In genomic region chr19:53659292-53659691, GRCh38 we compare ENCODE assay signal across 11 cellular contexts. TPM values are rescaled to one million over a fixed set of nuclear protein-coding genes. Genes with fewer than 3 reads are reported as not detected.
DNase-seq lines count a peak whose midpoint lies in the region; TF ChIP-seq lines count a peak whose summit lies in the region.
"Had no signal": no experiment of that assay in that cellular context is flagged by ENCODE, and none has a peak within 500 bp of the region (broad histone marks: within the 10 kb centered on the region; RNA-seq: fewer than 3 reads in every experiment).

No MANE protein-coding gene starts in this region.

- H3K4me1 ChIP-seq in OCI-LY7 (ENCODE audit: insufficient read depth, low read length, poor library complexity, severe bottlenecking), result no peaks in the 10 kb centered on the region
- peaks cover 5% of the 10 kb centered on the region for H3K4me1 ChIP-seq in left ventricle myocardium inferior
- no peaks in the 10 kb centered on the region for H3K4me1 ChIP-seq in esophagus squamous epithelium
- H3K4me1 ChIP-seq: A549 had no signal

- DNase-seq in DMS 273 (lab: John Stamatoyannopoulos, UW; ENCODE audit: unreplicated experiment), result peak; percentile 47
- no peak for DNase-seq in DMS 273 treated with DMSO at 0.1 percent for 48 hours (lab: John Stamatoyannopoulos, UW)
- DNase-seq in OCI-LY7 (ENCODE audit: low spot score), result no peak
- DNase-seq in left ventricle myocardium inferior, result no peak
- peak; percentile 64 for DNase-seq in putamen (ENCODE audit: low spot score)
- no peak for DNase-seq in T1000 (lab: John Stamatoyannopoulos, UW)
- no peak for DNase-seq in esophagus squamous epithelium (lab: John Stamatoyannopoulos, UW)
- DNase-seq in activated naive CD4-positive, alpha-beta T cell treated with anti-CD3 and anti-CD28 coated beads, Interleukin-2, amount 50 U/mL, for 16 hours, result no peak
- DNase-seq: kidney, T-cell had no signal

- no peaks in the 10 kb centered on the region for H3K79me2 ChIP-seq in OCI-LY7 (ENCODE audit: insufficient read depth, low read depth, low read length)

- intact Hi-C loops in OCI-LY7 (cut with micrococcal nuclease; ENCODE audit: unreplicated experiment), result no loop called here
- intact Hi-C loops in left ventricle myocardium inferior (cut with micrococcal nuclease), result no loop called here
- intact Hi-C loops in esophagus squamous epithelium (cut with DNase I), result no loop called here

- H3K9me3 ChIP-seq in OCI-LY7 (ENCODE audit: low read length), result 0 out of 2 replicates have a peak, but pooled peaks cover 2% of the 10 kb centered on the region
- H3K9me3 ChIP-seq in left ventricle myocardium inferior (replicated peaks), result peaks cover 16% of the 10 kb centered on the region
- peaks cover 0 to 16% (median 0%) of the 10 kb centered on the region in 3 donors for H3K9me3 ChIP-seq in esophagus squamous epithelium

- POLR2A ChIA-PET in OCI-LY7 (lab: Charles Lee), result no interaction called here

- H3K4me2 ChIP-seq in OCI-LY7 (ENCODE audit: low read length), result no peak overlapping the region
- H3K4me2 ChIP-seq: A549 had no signal

- TF ChIP-seq CTCF in OCI-LY7 (conservative IDR thresholded peaks at IDR 0.05; ENCODE audit: low read length) (0 out of 2 replicates have a peak, but pooled peaks have one; percentile 34), left ventricle myocardium inferior (IDR thresholded peaks at IDR 0.05; ENCODE audit: borderline replicate concordance) (peak; percentile 54), esophagus squamous epithelium (IDR thresholded peaks at IDR 0.05) (peak in 2 of 6 experiments; percentile 16 to 37)

- no peak overlapping the region for H2AFZ ChIP-seq in OCI-LY7 (ENCODE audit: low read length)

- CTCF ChIA-PET in OCI-LY7 (lab: Charles Lee; ENCODE audit: unreplicated experiment), result no interaction called here

- no peak for TF ChIP-seq POLR2A in esophagus squamous epithelium (IDR thresholded peaks at IDR 0.05)

- peaks cover 22% of the 10 kb centered on the region for H3K27me3 ChIP-seq in left ventricle myocardium inferior (ENCODE audit: low read depth)
- no peaks in the 10 kb centered on the region for H3K27me3 ChIP-seq in esophagus squamous epithelium

- 17 to 22% methylated on average over 6 of the region's 6 CpGs for WGBS in esophagus squamous epithelium, 2 donors

- H3K4me3 ChIP-seq in OCI-LY7 (ENCODE audit: low read depth, low read length, poor library complexity, severe bottlenecking), result no peak overlapping the region
- H3K4me3 ChIP-seq in left ventricle myocardium inferior, result no peak overlapping the region
- H3K4me3 ChIP-seq in esophagus squamous epithelium, result no peak overlapping the region
- H3K4me3 ChIP-seq: A549 had no signal

- no peaks in the 10 kb centered on the region for H3K9me2 ChIP-seq in OCI-LY7 (ENCODE audit: insufficient read depth, low read length)

- H3K36me3 ChIP-seq in OCI-LY7 (ENCODE audit: insufficient read depth, low read length) (no peaks in the 10 kb centered on the region), left ventricle myocardium inferior (no peaks in the 10 kb centered on the region), esophagus squamous epithelium (no peaks in the 10 kb centered on the region)

- BruUV-seq in OCI-LY7 (replicated peaks; lab: Mats Ljungman, UMichigan), result no TSS peak

- H3K27ac ChIP-seq in OCI-LY7 (ENCODE audit: low read depth, low read length, poor library complexity, severe bottlenecking) (no peak overlapping the region), left ventricle myocardium inferior (replicated peaks) (peak overlapping the region; percentile 40), esophagus squamous epithelium (no peak overlapping the region)
- H3K27ac ChIP-seq: A549 had no signal

- H4K20me1 ChIP-seq in OCI-LY7 (ENCODE audit: insufficient read depth, low read length), result no peaks in the 10 kb centered on the region

RNA-seq across cellular contexts. Expression of gene DPRX, which starts 27.5 kb away (rescaled TPM):
- not detected in 2 replicates for total RNA-seq in OCI-LY7 (2014; rRNA removed; shearing (Covaris generic))
- total RNA-seq in OCI-LY7 (2022) (not detected in 2 replicates), left ventricle myocardium inferior (not detected), esophagus squamous epithelium (not detected)
- total RNA-seq: kidney, T-cell had no signal

Comparison
In these comparisons a context has a peak if more than half of its experiments do, and no peak if none do; other contexts are left out.
1. DNase-seq: peak in DMS 273 (single experiment) and putamen (single experiment); none in DMS 273 treated with DMSO at 0.1 percent for 48 hours (single experiment), OCI-LY7 (single experiment), left ventricle myocardium inferior (single experiment), T1000 (single experiment), esophagus squamous epithelium (single experiment) and activated naive CD4-positive, alpha-beta T cell treated with anti-CD3 and anti-CD28 coated beads, Interleukin-2, amount 50 U/mL, for 16 hours (single experiment).